8 cellular contexts compared by ENCODE assay signal in the genomic region with DNA sequence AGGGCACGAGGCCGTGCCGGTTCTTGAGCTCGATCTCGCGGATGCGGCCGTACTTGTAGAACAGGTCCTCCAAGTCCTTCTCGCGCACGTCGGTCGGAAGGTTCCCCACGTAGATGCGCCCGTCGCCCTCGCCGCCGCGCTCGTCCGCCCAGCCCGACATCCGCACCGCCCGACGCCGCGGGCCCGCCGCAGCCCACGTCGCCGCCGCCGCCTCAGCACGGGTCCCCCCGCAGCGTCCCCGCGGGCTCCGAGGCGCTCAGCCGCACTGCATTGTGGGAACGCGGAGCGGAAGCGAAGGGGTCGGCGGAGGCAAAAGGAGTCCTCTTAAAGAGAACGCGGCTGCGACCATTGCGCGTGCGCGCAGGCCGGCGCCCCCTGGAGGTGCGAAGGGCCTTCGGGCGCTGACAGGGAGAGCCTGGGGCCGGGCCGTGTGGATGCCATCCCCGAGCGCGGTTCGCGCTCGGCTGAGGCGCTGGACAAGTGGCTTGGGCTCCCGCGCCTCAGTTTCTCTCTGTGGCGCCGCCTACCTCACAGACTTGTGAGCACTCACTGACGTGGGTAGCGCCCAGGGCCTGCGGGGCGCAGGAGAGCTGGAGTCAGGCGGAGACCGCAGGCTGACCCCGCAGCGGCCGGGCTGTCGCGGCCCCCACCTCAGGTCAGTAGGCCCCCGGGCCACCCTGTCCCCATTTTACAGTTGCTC. TPM values are rescaled to one million over a fixed set of nuclear protein-coding genes. Genes with fewer than 3 reads are reported as not detected.
DNase-seq lines count a peak whose midpoint lies in the region; ATAC-seq and TF ChIP-seq lines count a peak whose summit lies in the region.

A gene with protein sequence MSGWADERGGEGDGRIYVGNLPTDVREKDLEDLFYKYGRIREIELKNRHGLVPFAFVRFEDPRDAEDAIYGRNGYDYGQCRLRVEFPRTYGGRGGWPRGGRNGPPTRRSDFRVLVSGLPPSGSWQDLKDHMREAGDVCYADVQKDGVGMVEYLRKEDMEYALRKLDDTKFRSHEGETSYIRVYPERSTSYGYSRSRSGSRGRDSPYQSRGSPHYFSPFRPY (minus strand): TSS at position 299 of the 700 bp plus-strand sequence. CDS start 139 bp downstream, at position 160.

- no peaks in the 10 kb centered on the region for H3K27me3 Mint-ChIP-seq in CD14-positive monocyte (ENCODE audit: low read depth in 3 of 3)

- H3K9me3 Mint-ChIP-seq in CD14-positive monocyte: peaks cover 0 to 2% (median 0%) of the 10 kb centered on the region in 7 donors

- H3K36me3 Mint-ChIP-seq in CD14-positive monocyte: peaks cover 17 to 28% of the 10 kb centered on the region in 2 donors

- peak; percentile 79 for TF ChIP-seq POLR2A in right lobe of liver (IDR thresholded peaks at IDR 0.05)

- H3K4me1 ChIP-seq in right lobe of liver: peaks cover 0 to 32% (median 0%) of the 10 kb centered on the region in 4 donors

- H3K4me3 ChIP-seq in right lobe of liver: peak within 1 kb of the TSS; percentile 84 to 89 (median 88)

- peaks cover 0 to 11% (median 6%) of the 10 kb centered on the region in 4 donors for H3K36me3 ChIP-seq in right lobe of liver

- peak within 1 kb of the TSS; percentile 86 to 97 (median 95) for H3K27ac Mint-ChIP-seq in CD14-positive monocyte

- H3K9me3 ChIP-seq in right lobe of liver: no peaks in the 10 kb centered on the region

- H3K4me3 Mint-ChIP-seq in CD14-positive monocyte: peak within 1 kb of the TSS; percentile 95 to 98

- WGBS in right lobe of liver (ENCODE audit: insufficient coverage, low coverage, low lambda C conversion rate, missing lambda C conversion rate): 0% methylated on average over 14 of the region's 88 CpGs

- ATAC-seq in GM19395 (IDR thresholded peaks at IDR 0.05; ENCODE audit: unreplicated experiment) (peak; percentile 80), HG03565 (IDR thresholded peaks at IDR 0.05; ENCODE audit: unreplicated experiment) (peak; percentile 77), right lobe of liver (peak; percentile 95 to 98 (median 96))

- peak; percentile 96 for TF ChIP-seq CTCF in CD14-positive monocyte (IDR thresholded peaks at IDR 0.05)
- TF ChIP-seq CTCF in right lobe of liver (IDR thresholded peaks at IDR 0.05): peak; percentile 87 to 96 (median 92)

- H3K27me3 ChIP-seq in right lobe of liver: no peaks in the 10 kb centered on the region

- DNase-seq in CD14-positive monocyte (ENCODE audit: low spot score) (peak; percentile 96), NCI-H748 treated with DMSO at 0.1 percent for 48 hours (lab: John Stamatoyannopoulos, UW) (peak; percentile 85), dermis microvascular lymphatic vessel endothelial cell (ENCODE audit: low read depth in 2 of 2) (peak; percentile 93 to 98), right lobe of liver (peak; percentile 97)
- peak; percentile 94 to 96 for DNase-seq in activated CD4-positive, alpha-beta T cell treated with anti-CD3 and anti-CD28 coated beads, Interleukin-2, amount 50 U/mL, for 4 hours
- DNase-seq in stimulated activated CD4-positive, alpha-beta T cell treated with anti-CD3 and anti-CD28 coated beads, Interleukin-4, amount 100 ng/mL, for 4 hours: peak; percentile 96 to 98

- peak within 1 kb of the TSS; percentile 76 to 92 (median 83) for H3K27ac ChIP-seq in right lobe of liver

- intact Hi-C loops in CD14-positive monocyte (cut with micrococcal nuclease) (no loop called here), right lobe of liver (cut with DNase I) (no loop called here)

- peaks cover 32% of the 10 kb centered on the region for H3K4me1 Mint-ChIP-seq in CD14-positive monocyte

RNA-seq across cellular contexts. Expression of the gene that starts here (rescaled TPM):
- polyA plus RNA-seq in CD14-positive monocyte: 100 to 1,000 TPM; 200 to 218 TPM
- 259 and 284 TPM in 2 replicates for total RNA-seq in dermis microvascular lymphatic vessel endothelial cell
- 10 to 100 TPM; 36.4 to 63.3 (median 60.2) TPM for total RNA-seq in right lobe of liver

Comparison
In these comparisons a context has a peak if more than half of its experiments do, and no peak if none do; other contexts are left out.
1. Peak in every context shown above with its lines: DNase-seq, ATAC-seq, H3K4me3 ChIP-seq and H3K27ac ChIP-seq.